In genomic region chr6:121520337-121521163, GRCh38 we compare ENCODE assay signal across 13 cellular contexts.
DNase-seq lines count a peak whose midpoint lies in the region; ATAC-seq, FAIRE-seq and TF ChIP-seq lines count a peak whose summit lies in the region.
"Had no signal": no experiment of that assay in that cellular context is flagged by ENCODE, and none has a peak within 500 bp of the region (broad histone marks: within the 10 kb centered on the region; RNA-seq: fewer than 3 reads in every experiment).

No MANE protein-coding gene starts in this region.

- H3K4me1 Mint-ChIP-seq in astrocyte (ENCODE audit: low read depth, unreplicated experiment), result peaks cover 49% of the 10 kb centered on the region
- H3K4me1 Mint-ChIP-seq: stimulated activated effector memory CD8-positive, alpha-beta T cell treated with anti-CD3 and anti-CD28 coated beads, Interleukin-12 subunit alpha, Interleukin-12 subunit beta, amount 100 ng/mL, for 72 hours had no signal

- TF ChIP-seq EP300 in tibial nerve (IDR thresholded peaks at IDR 0.05), result peak in 1 of 2 donors; percentile 28

- peak; percentile 99 for FAIRE-seq in astrocyte (lab: Jason Lieb, UNC)

- H3K27me3 Mint-ChIP-seq in astrocyte (ENCODE audit: low read depth, unreplicated experiment), result no peaks in the 10 kb centered on the region

- peak overlapping the region; percentile 11 for H3K4me3 Mint-ChIP-seq in astrocyte (ENCODE audit: unreplicated experiment)
- H3K4me3 Mint-ChIP-seq: stimulated activated effector memory CD8-positive, alpha-beta T cell treated with anti-CD3 and anti-CD28 coated beads, Interleukin-12 subunit alpha, Interleukin-12 subunit beta, amount 100 ng/mL, for 72 hours had no signal

- no peak for TF ChIP-seq POLR2A in tibial nerve (IDR thresholded peaks at IDR 0.05)

- H3K4me3 ChIP-seq in astrocyte (ENCODE audit: insufficient read depth, low read depth, low read length) (no peak overlapping the region), smooth muscle cell (no peak overlapping the region), tibial nerve (no peak overlapping the region)

- H3K27ac ChIP-seq in astrocyte (ENCODE audit: low read depth, low read length) (peak overlapping the region; percentile 100), smooth muscle cell (ENCODE audit: low read depth) (peak overlapping the region; percentile 98), tibial nerve (peak overlapping the region in 2 of 4 donors; percentile 7 to 77)
- H3K27ac ChIP-seq: WERI-Rb-1 had no signal

- H3K27me3 ChIP-seq in astrocyte (ENCODE audit: insufficient read depth, low read length) (no peaks in the 10 kb centered on the region), smooth muscle cell (ENCODE audit: low read depth) (no peaks in the 10 kb centered on the region), tibial nerve (no peaks in the 10 kb centered on the region)

- H3F3A ChIP-seq in smooth muscle cell (ENCODE audit: low read depth), result peaks cover 24% of the 10 kb centered on the region

- H3K79me2 ChIP-seq in astrocyte (ENCODE audit: insufficient read depth, low read length) (no peaks in the 10 kb centered on the region), smooth muscle cell (ENCODE audit: low read depth) (no peaks in the 10 kb centered on the region)

- H3K9ac ChIP-seq in astrocyte (ENCODE audit: low read length), result peak overlapping the region; percentile 92
- peak overlapping the region; percentile 89 for H3K9ac ChIP-seq in smooth muscle cell (ENCODE audit: low read depth)

- H3K4me2 ChIP-seq in astrocyte (ENCODE audit: low read length), result peak overlapping the region; percentile 80
- H3K4me2 ChIP-seq in smooth muscle cell, result peak overlapping the region; percentile 80

- H3K4me1 ChIP-seq in astrocyte (ENCODE audit: insufficient read depth, low read length) (peaks cover 57% of the 10 kb centered on the region), smooth muscle cell (ENCODE audit: low read depth) (peaks cover 32% of the 10 kb centered on the region), tibial nerve (peaks cover 0 to 9% (median 0%) of the 10 kb centered on the region in 4 donors)

- TF ChIP-seq CTCF in astrocyte (IDR thresholded peaks at IDR 0.05; ENCODE audit: insufficient read depth, low read depth, low read length), result no peak
- no peak for TF ChIP-seq CTCF in smooth muscle cell (IDR thresholded peaks at IDR 0.05; ENCODE audit: borderline replicate concordance, insufficient read depth, poor library complexity, severe bottlenecking)
- TF ChIP-seq CTCF in tibial nerve (IDR thresholded peaks at IDR 0.05), result no peak

- ATAC-seq in GM21723 (IDR thresholded peaks at IDR 0.05; ENCODE audit: unreplicated experiment) (no peak), HG03460 (IDR thresholded peaks at IDR 0.05; ENCODE audit: unreplicated experiment) (no peak)
- ATAC-seq: stimulated activated effector memory CD8-positive, alpha-beta T cell treated with anti-CD3 and anti-CD28 coated beads, Interleukin-12 subunit alpha, Interleukin-12 subunit beta, amount 100 ng/mL, for 72 hours had no signal

- H3K36me3 ChIP-seq in astrocyte (ENCODE audit: insufficient read depth, low read length), result no peaks in the 10 kb centered on the region
- H3K36me3 ChIP-seq in smooth muscle cell (ENCODE audit: low read depth), result no peaks in the 10 kb centered on the region
- H3K36me3 ChIP-seq in tibial nerve, result no peaks in the 10 kb centered on the region
- H3K36me3 ChIP-seq: WERI-Rb-1 had no signal

- peak overlapping the region; percentile 97 for H3K27ac Mint-ChIP-seq in astrocyte (ENCODE audit: unreplicated experiment)
- H3K27ac Mint-ChIP-seq: stimulated activated effector memory CD8-positive, alpha-beta T cell treated with anti-CD3 and anti-CD28 coated beads, Interleukin-12 subunit alpha, Interleukin-12 subunit beta, amount 100 ng/mL, for 72 hours had no signal

- H3K36me3 Mint-ChIP-seq in astrocyte (ENCODE audit: low read depth, unreplicated experiment), result no peaks in the 10 kb centered on the region
- H3K36me3 Mint-ChIP-seq: stimulated activated effector memory CD8-positive, alpha-beta T cell treated with anti-CD3 and anti-CD28 coated beads, Interleukin-12 subunit alpha, Interleukin-12 subunit beta, amount 100 ng/mL, for 72 hours had no signal

- no peaks in the 10 kb centered on the region for H3K9me3 Mint-ChIP-seq in astrocyte (ENCODE audit: unreplicated experiment)
- H3K9me3 Mint-ChIP-seq: stimulated activated effector memory CD8-positive, alpha-beta T cell treated with anti-CD3 and anti-CD28 coated beads, Interleukin-12 subunit alpha, Interleukin-12 subunit beta, amount 100 ng/mL, for 72 hours had no signal

- WGBS in smooth muscle cell (ENCODE audit: low lambda C conversion rate), result 38% methylated on average over 7 of the region's 7 CpGs
- WGBS in tibial nerve, 2 donors, result 46 to 48% methylated on average over 7 of the region's 7 CpGs

- DNase-seq in H4 (ENCODE audit: low spot score), result peak; percentile 71
- DNase-seq in astrocyte (ENCODE audit: low read depth), result peak; percentile 98
- peak; percentile 27 for DNase-seq in hepatic stellate cell (ENCODE audit: low spot score)
- no peak for DNase-seq in smooth muscle cell (lab: John Stamatoyannopoulos, UW; ENCODE audit: unreplicated experiment)
- DNase-seq in activated CD4-positive, CD25-positive, alpha-beta regulatory T cell treated with anti-CD3 and anti-CD28 coated beads, Interleukin-2, amount 50 U/mL, for 72 hours, result no peak
- DNase-seq in tibial nerve (ENCODE audit: low spot score in 2 of 2), result no peak
- DNase-seq: activated gamma-delta T cell treated with Interleukin-2 at 50 U/mL for 16 hours; NCI-H1417 treated with DMSO at 0.1 percent for 48 hours; stimulated activated CD4-positive, alpha-beta T cell treated with anti-CD3 and anti-CD28 coated beads, Interleukin-12 subunit alpha, Interleukin-12 subunit beta, amount 100 ng/mL, for 4 hours; WERI-Rb-1 had no signal

- H2AFZ ChIP-seq in astrocyte (ENCODE audit: low read depth, low read length) (peak overlapping the region; percentile 16), smooth muscle cell (ENCODE audit: low read depth) (peak overlapping the region; percentile 40)

- H4K20me1 ChIP-seq in astrocyte (ENCODE audit: insufficient read depth, low read length) (no peaks in the 10 kb centered on the region), smooth muscle cell (ENCODE audit: low read depth) (no peaks in the 10 kb centered on the region)

- H3K9me3 ChIP-seq in astrocyte (ENCODE audit: insufficient read depth, low read depth, low read length), result no peaks in the 10 kb centered on the region
- H3K9me3 ChIP-seq in smooth muscle cell (replicated peaks; ENCODE audit: low read depth), result no peaks in the 10 kb centered on the region
- H3K9me3 ChIP-seq in tibial nerve, result no peaks in the 10 kb centered on the region

Comparison
In these comparisons a context has a peak if more than half of its experiments do, and no peak if none do; other contexts are left out.
1. DNase-seq: peak in H4 (single experiment), astrocyte (single experiment) and hepatic stellate cell (single experiment); none in smooth muscle cell (single experiment), activated CD4-positive, CD25-positive, alpha-beta regulatory T cell treated with anti-CD3 and anti-CD28 coated beads, Interleukin-2, amount 50 U/mL, for 72 hours (single experiment) and tibial nerve (0 of 2).